ENCODE assay signal across 38 cellular contexts in the genomic region with DNA sequence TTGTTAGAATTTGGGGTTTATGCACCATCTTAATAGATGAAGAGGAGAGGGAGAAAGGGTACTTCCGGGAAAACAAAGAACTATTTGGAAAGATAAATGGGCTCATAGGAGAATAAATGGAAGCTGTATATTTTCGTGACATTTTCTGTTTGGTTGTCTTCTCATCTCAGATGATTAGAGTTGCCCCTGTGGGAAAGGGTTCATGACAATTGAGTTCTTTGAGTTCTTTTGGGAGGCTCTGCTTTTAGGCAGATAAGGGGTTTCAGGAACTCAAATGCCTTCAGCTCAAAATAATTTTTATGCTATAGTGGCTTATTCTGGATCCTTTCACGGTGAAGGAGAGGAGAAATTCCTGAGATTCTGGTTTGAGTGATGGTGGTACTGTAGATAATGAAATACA.
"Had no signal": no experiment of that assay in that cellular context is flagged by ENCODE, and none has a peak within 500 bp of the region (broad histone marks: within the 10 kb centered on the region; RNA-seq: fewer than 3 reads in every experiment).

No MANE protein-coding gene starts in this region.

- ATAC-seq: activated naive CD8-positive, alpha-beta T cell treated with anti-CD3 and anti-CD28 coated beads, Interleukin-2, amount 50 U/mL, for 24 hours; body of pancreas; esophagus mucosa; gastrocnemius medialis; heart left ventricle; T-cell; WTC11 had no signal

- H3K9me3 Mint-ChIP-seq: activated T-helper 1 cell treated with anti-CD3 and anti-CD28 coated beads, Interleukin-12 subunit alpha, Interleukin-12 subunit beta, Interleukin-2, Interleukin-4 antibody, amounts not matched to agents 30 ng/mL and 10 ng/mL and 1 ng/mL, durations not matched to agents 14 hours and 24 hours and 36 hours had no signal

- H3K4me1 Mint-ChIP-seq: activated CD4-positive, alpha-beta memory T cell treated with anti-CD3 and anti-CD28 coated beads, Interleukin-2, amount 10 ng/mL, durations not matched to agents 7 days and 5 days; activated CD4-positive, alpha-beta T cell treated with anti-CD3 and anti-CD28 coated beads, Interleukin-2, amount 10 ng/mL, durations not matched to agents 7 days and 5 days; activated naive CD8-positive, alpha-beta T cell treated with anti-CD3 and anti-CD28 coated beads for 36 hours; activated naive CD8-positive, alpha-beta T cell treated with anti-CD3 and anti-CD28 coated beads, Interleukin-2, amount 50 U/mL, for 24 hours; endodermal cell had no signal

- H3K4me3 Mint-ChIP-seq: activated CD4-positive, alpha-beta memory T cell treated with anti-CD3 and anti-CD28 coated beads, Interleukin-2, amount 10 ng/mL, durations not matched to agents 7 days and 5 days; activated CD4-positive, alpha-beta T cell treated with anti-CD3 and anti-CD28 coated beads, Interleukin-2, amount 10 ng/mL, durations not matched to agents 7 days and 5 days; activated naive CD4-positive, alpha-beta T cell treated with anti-CD3 and anti-CD28 coated beads for 36 hours; activated naive CD4-positive, alpha-beta T cell treated with anti-CD3 and anti-CD28 coated beads, Interleukin-2, amount 50 U/mL, for 24 hours; activated naive CD8-positive, alpha-beta T cell treated with anti-CD3 and anti-CD28 coated beads for 36 hours; activated naive CD8-positive, alpha-beta T cell treated with anti-CD3 and anti-CD28 coated beads, Interleukin-2, amount 50 U/mL, for 24 hours; activated T-cell treated with anti-CD3 and anti-CD28 coated beads, Interleukin-2, amount 50 U/mL, for 24 hours; activated T-helper 1 cell treated with anti-CD3 and anti-CD28 coated beads, Interleukin-12 subunit alpha, Interleukin-12 subunit beta, Interleukin-2, Interleukin-4 antibody, amounts not matched to agents 30 ng/mL and 10 ng/mL and 1 ng/mL, durations not matched to agents 14 hours and 24 hours and 36 hours; dendritic cell treated with granulocyte-macrophage colony-stimulating factor and Interleukin-4, amounts not matched to agents 40 ng/mL and 50 ng/mL, for 4 days; endodermal cell; T-cell; T-helper 1 cell treated with Interleukin-12 subunit alpha and Interleukin-12 subunit beta and Interleukin-4 antibody, amounts not matched to agents 30 μg/mL and 1 μg/mL, for 36 hours; T-helper 2 cell treated with Interferon-gamma antibody and Interleukin-4, amounts not matched to agents 5 μg/mL and 100 μg/mL, for 36 hours; WTC11 had no signal

- H3K27ac ChIP-seq: adrenal gland, body of pancreas, cardiac muscle cell, coronary artery, dorsolateral prefrontal cortex, gastrocnemius medialis, heart left ventricle, VCaP had no signal

- DNase-seq: activated CD4-positive, alpha-beta memory T cell treated with anti-CD3 and anti-CD28 coated beads, Interleukin-2, amount 10 ng/mL, durations not matched to agents 7 days and 5 days; activated CD4-positive, alpha-beta T cell treated with anti-CD3 and anti-CD28 coated beads for 1 hour; activated CD4-positive, alpha-beta T cell treated with anti-CD3 and anti-CD28 coated beads for 4 hours; activated CD4-positive, alpha-beta T cell treated with anti-CD3 and anti-CD28 coated beads, Interleukin-2, amount 10 ng/mL, durations not matched to agents 7 days and 5 days; activated CD4-positive, alpha-beta T cell treated with anti-CD3 and anti-CD28 coated beads, Interleukin-2, amount 50 U/mL, for 4 hours; activated CD8-positive, alpha-beta memory T cell treated with anti-CD3 and anti-CD28 coated beads, Interleukin-2, amount 50 U/mL, for 48 hours; activated effector memory CD4-positive, alpha-beta T cell treated with anti-CD3 and anti-CD28 coated beads, Interleukin-2, amount 50 U/mL, for 16 hours; activated naive CD4-positive, alpha-beta T cell treated with anti-CD3 and anti-CD28 coated beads for 36 hours; activated naive CD8-positive, alpha-beta T cell treated with anti-CD3 and anti-CD28 coated beads for 36 hours; activated naive CD8-positive, alpha-beta T cell treated with anti-CD3 and anti-CD28 coated beads, Interleukin-2, amount 50 U/mL, for 24 hours; activated T-cell treated with anti-CD3 and anti-CD28 coated beads for 4 hours; activated T-cell treated with anti-CD3 and anti-CD28 coated beads, Interleukin-2, amount 50 U/mL, for 24 hours; adrenal gland; amygdala; aorta; body of pancreas; central memory CD4-positive, alpha-beta T cell; dorsolateral prefrontal cortex; effector memory CD4-positive, alpha-beta T cell; endodermal cell; foreskin fibroblast; gastrocnemius medialis; glutamatergic neuron; heart left ventricle; SW 1271; T-cell; T1000 had no signal

- H3K27me3 Mint-ChIP-seq: activated CD4-positive, alpha-beta memory T cell treated with anti-CD3 and anti-CD28 coated beads, Interleukin-2, amount 10 ng/mL, durations not matched to agents 7 days and 5 days; activated CD4-positive, alpha-beta T cell treated with anti-CD3 and anti-CD28 coated beads, Interleukin-2, amount 10 ng/mL, durations not matched to agents 7 days and 5 days; activated naive CD4-positive, alpha-beta T cell treated with anti-CD3 and anti-CD28 coated beads, Interleukin-2, amount 50 U/mL, for 24 hours; activated naive CD8-positive, alpha-beta T cell treated with anti-CD3 and anti-CD28 coated beads for 36 hours; activated naive CD8-positive, alpha-beta T cell treated with anti-CD3 and anti-CD28 coated beads, Interleukin-2, amount 50 U/mL, for 24 hours; activated T-cell treated with anti-CD3 and anti-CD28 coated beads, Interleukin-2, amount 50 U/mL, for 24 hours; dendritic cell treated with granulocyte-macrophage colony-stimulating factor and Interleukin-4, amounts not matched to agents 40 ng/mL and 50 ng/mL, for 4 days; T-cell had no signal

- H3K9me3 ChIP-seq: adrenal gland, body of pancreas, gastrocnemius medialis had no signal

- H3K4me1 ChIP-seq: adrenal gland, body of pancreas had no signal

- H3K36me3 ChIP-seq: adrenal gland had no signal

- H3K27ac Mint-ChIP-seq: activated CD4-positive, alpha-beta memory T cell treated with anti-CD3 and anti-CD28 coated beads, Interleukin-2, amount 10 ng/mL, durations not matched to agents 7 days and 5 days; activated CD4-positive, alpha-beta T cell treated with anti-CD3 and anti-CD28 coated beads, Interleukin-2, amount 10 ng/mL, durations not matched to agents 7 days and 5 days; activated naive CD4-positive, alpha-beta T cell treated with anti-CD3 and anti-CD28 coated beads for 36 hours; activated naive CD4-positive, alpha-beta T cell treated with anti-CD3 and anti-CD28 coated beads, Interleukin-2, amount 50 U/mL, for 24 hours; activated naive CD8-positive, alpha-beta T cell treated with anti-CD3 and anti-CD28 coated beads for 36 hours; activated naive CD8-positive, alpha-beta T cell treated with anti-CD3 and anti-CD28 coated beads, Interleukin-2, amount 50 U/mL, for 24 hours; activated T-cell treated with anti-CD3 and anti-CD28 coated beads, Interleukin-2, amount 50 U/mL, for 24 hours; activated T-helper 1 cell treated with anti-CD3 and anti-CD28 coated beads, Interleukin-12 subunit alpha, Interleukin-12 subunit beta, Interleukin-2, Interleukin-4 antibody, amounts not matched to agents 30 ng/mL and 10 ng/mL and 1 ng/mL, durations not matched to agents 14 hours and 24 hours and 36 hours; activated T-helper 2 cell treated with anti-CD3 and anti-CD28 coated beads, Interferon-gamma antibody, Interleukin-2, Interleukin-4, amounts not matched to agents 10 μg/mL and 5 μg/mL and 100 μg/mL, durations not matched to agents 14 hours and 24 hours and 36 hours; dendritic cell treated with granulocyte-macrophage colony-stimulating factor and Interleukin-4, amounts not matched to agents 40 ng/mL and 50 ng/mL, for 4 days; endodermal cell; T-cell; T-helper 1 cell treated with Interleukin-12 subunit alpha and Interleukin-12 subunit beta and Interleukin-4 antibody, amounts not matched to agents 30 μg/mL and 1 μg/mL, for 36 hours; T-helper 2 cell treated with Interferon-gamma antibody and Interleukin-4, amounts not matched to agents 5 μg/mL and 100 μg/mL, for 36 hours; WTC11 had no signal

- H3K4me3 ChIP-seq: adrenal gland, body of pancreas, cardiac muscle cell, coronary artery, dorsolateral prefrontal cortex, gastrocnemius medialis, heart left ventricle had no signal

- H3K27me3 ChIP-seq: adrenal gland, body of pancreas, cardiac muscle cell, dorsolateral prefrontal cortex, gastrocnemius medialis, heart left ventricle had no signal
